26 cellular contexts compared by ENCODE assay signal in the genomic region with DNA sequence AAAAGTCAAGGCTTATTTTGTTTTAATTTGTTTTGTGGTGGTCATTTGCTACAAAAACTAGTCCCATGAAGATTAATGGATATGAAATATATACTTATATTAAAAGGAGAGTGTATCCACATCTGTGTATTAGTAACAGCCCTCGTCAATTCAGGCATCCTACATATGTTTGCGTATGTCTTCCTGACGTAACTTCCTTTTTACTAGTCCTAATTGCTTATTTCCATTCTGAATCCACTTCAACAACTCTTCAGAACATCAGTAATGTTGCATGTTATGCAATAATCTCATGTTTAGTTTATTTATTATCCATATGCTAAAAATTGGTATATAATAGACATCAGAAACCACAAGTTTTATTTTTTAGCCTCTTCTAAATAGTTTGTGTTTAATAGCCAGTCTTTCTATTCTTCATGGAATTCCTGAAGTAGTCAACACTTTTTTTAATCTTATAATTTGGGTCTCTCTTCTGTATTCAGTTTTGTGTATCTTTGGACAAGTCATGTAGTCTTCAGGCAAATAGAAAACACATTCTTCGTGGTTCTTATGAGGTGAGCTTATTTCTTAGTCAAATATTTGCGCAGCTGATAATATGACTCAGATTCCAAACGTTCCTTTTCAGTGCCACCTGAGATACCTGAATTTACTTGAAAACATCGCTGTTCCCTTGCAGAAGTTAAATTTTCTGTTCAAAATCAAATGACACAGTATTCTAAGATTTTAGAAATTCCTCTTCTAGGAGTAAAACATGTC.
"Had no signal": no experiment of that assay in that cellular context is flagged by ENCODE, and none has a peak within 500 bp of the region (broad histone marks: within the 10 kb centered on the region; RNA-seq: fewer than 3 reads in every experiment).

No MANE protein-coding gene starts in this region.

- H3K9me3 Mint-ChIP-seq: activated CD4-positive, alpha-beta T cell treated with anti-CD3 and anti-CD28 coated beads, Interleukin-2, amount 10 ng/mL, durations not matched to agents 24 days and 14 days; neural crest cell had no signal

- H3K4me1 ChIP-seq: colonic mucosa, left ventricle myocardium inferior, prostate gland, right atrium auricular region, transverse colon, vagina had no signal

- H3K4me1 Mint-ChIP-seq: activated CD4-positive, alpha-beta T cell treated with anti-CD3 and anti-CD28 coated beads, Interleukin-2, amount 10 ng/mL, durations not matched to agents 24 days and 14 days; activated naive CD4-positive, alpha-beta T cell treated with anti-CD3 and anti-CD28 coated beads, Interleukin-2, amount 10 ng/mL, durations not matched to agents 7 days and 5 days; activated naive CD8-positive, alpha-beta T cell treated with anti-CD3 and anti-CD28 coated beads, Interleukin-2, amount 50 U/mL, for 24 hours; central memory CD8-positive, alpha-beta T cell; memory B cell; neural crest cell had no signal

- DNase-seq: activated CD4-positive, alpha-beta T cell treated with anti-CD3 and anti-CD28 coated beads, Interleukin-2, amount 10 ng/mL, durations not matched to agents 24 days and 14 days; activated CD8-positive, alpha-beta T cell treated with anti-CD3 and anti-CD28 coated beads, Interleukin-2, amount 10 ng/mL, durations not matched to agents 7 days and 5 days; activated naive CD4-positive, alpha-beta T cell treated with anti-CD3 and anti-CD28 coated beads, Interleukin-2, amount 10 ng/mL, durations not matched to agents 7 days and 5 days; activated naive CD8-positive, alpha-beta T cell treated with anti-CD3 and anti-CD28 coated beads, Interleukin-2, amount 50 U/mL, for 24 hours; activated T-cell treated with anti-CD3 and anti-CD28 coated beads, Interleukin-2, amount 50 U/mL, for 24 hours; anterior cingulate cortex; brain microvascular endothelial cell; colonic mucosa; endodermal cell; erythroblast; foreskin melanocyte; kidney; left ventricle myocardium inferior; stimulated activated CD4-positive, alpha-beta T cell treated with anti-CD3 and anti-CD28 coated beads, Interleukin-12 subunit alpha, Interleukin-12 subunit beta, amount 100 ng/mL, for 4 hours; stimulated activated CD4-positive, alpha-beta T cell treated with anti-CD3 and anti-CD28 coated beads, Interleukin-1b, Interleukin-23, amount 100 ng/mL, for 48 hours; stimulated activated CD8-positive, alpha-beta memory T cell treated with anti-CD3 and anti-CD28 coated beads, Interleukin-4, amount 100 ng/mL, for 48 hours; stimulated activated naive CD4-positive, alpha-beta T cell treated with Interleukin-2 at 50 U/mL for 16 hours; T1000; transverse colon had no signal

- H3K36me3 Mint-ChIP-seq: activated naive CD4-positive, alpha-beta T cell treated with anti-CD3 and anti-CD28 coated beads, Interleukin-2, amount 10 ng/mL, durations not matched to agents 7 days and 5 days; memory B cell had no signal

- H3K27ac ChIP-seq: brain microvascular endothelial cell, colonic mucosa, left ventricle myocardium inferior, prostate gland, right atrium auricular region, transverse colon, vagina had no signal

- H3K9me3 ChIP-seq: colonic mucosa, prostate gland, vagina had no signal

- H3K27me3 Mint-ChIP-seq: activated CD4-positive, alpha-beta T cell treated with anti-CD3 and anti-CD28 coated beads, Interleukin-2, amount 10 ng/mL, durations not matched to agents 24 days and 14 days; activated naive CD4-positive, alpha-beta T cell treated with anti-CD3 and anti-CD28 coated beads, Interleukin-2, amount 10 ng/mL, durations not matched to agents 7 days and 5 days; activated naive CD8-positive, alpha-beta T cell treated with anti-CD3 and anti-CD28 coated beads, Interleukin-2, amount 50 U/mL, for 24 hours; activated T-cell treated with anti-CD3 and anti-CD28 coated beads, Interleukin-2, amount 50 U/mL, for 24 hours; central memory CD8-positive, alpha-beta T cell; memory B cell had no signal

- H3K36me3 ChIP-seq: brain microvascular endothelial cell, colonic mucosa, left ventricle myocardium inferior, prostate gland, right atrium auricular region, transverse colon, vagina had no signal

- H3K27ac Mint-ChIP-seq: activated CD4-positive, alpha-beta T cell treated with anti-CD3 and anti-CD28 coated beads, Interleukin-2, amount 10 ng/mL, durations not matched to agents 24 days and 14 days; activated CD8-positive, alpha-beta T cell treated with anti-CD3 and anti-CD28 coated beads, Interleukin-2, amount 10 ng/mL, durations not matched to agents 7 days and 5 days; activated naive CD4-positive, alpha-beta T cell treated with anti-CD3 and anti-CD28 coated beads, Interleukin-2, amount 10 ng/mL, durations not matched to agents 7 days and 5 days; activated naive CD8-positive, alpha-beta T cell treated with anti-CD3 and anti-CD28 coated beads, Interleukin-2, amount 50 U/mL, for 24 hours; activated T-cell treated with anti-CD3 and anti-CD28 coated beads, Interleukin-2, amount 50 U/mL, for 24 hours; activated T-helper 2 cell treated with anti-CD3 and anti-CD28 coated beads, Interferon-gamma antibody, Interleukin-2, Interleukin-4, amounts not matched to agents 10 μg/mL and 5 μg/mL and 100 μg/mL, durations not matched to agents 14 hours and 24 hours and 36 hours; endodermal cell; memory B cell had no signal

- ATAC-seq: activated CD8-positive, alpha-beta T cell treated with anti-CD3 and anti-CD28 coated beads, Interleukin-2, amount 10 ng/mL, durations not matched to agents 7 days and 5 days; activated naive CD8-positive, alpha-beta T cell treated with anti-CD3 and anti-CD28 coated beads, Interleukin-2, amount 50 U/mL, for 24 hours had no signal

- H3K4me3 ChIP-seq: colonic mucosa, left ventricle myocardium inferior, prostate gland, right atrium auricular region, transverse colon, vagina had no signal

- H3K27me3 ChIP-seq: brain microvascular endothelial cell, colonic mucosa, right atrium auricular region, transverse colon, vagina had no signal

- H3K4me3 Mint-ChIP-seq: activated CD4-positive, alpha-beta T cell treated with anti-CD3 and anti-CD28 coated beads, Interleukin-2, amount 10 ng/mL, durations not matched to agents 24 days and 14 days; activated CD8-positive, alpha-beta T cell treated with anti-CD3 and anti-CD28 coated beads, Interleukin-2, amount 10 ng/mL, durations not matched to agents 7 days and 5 days; activated naive CD4-positive, alpha-beta T cell treated with anti-CD3 and anti-CD28 coated beads, Interleukin-2, amount 10 ng/mL, durations not matched to agents 7 days and 5 days; activated naive CD8-positive, alpha-beta T cell treated with anti-CD3 and anti-CD28 coated beads, Interleukin-2, amount 50 U/mL, for 24 hours; activated T-cell treated with anti-CD3 and anti-CD28 coated beads, Interleukin-2, amount 50 U/mL, for 24 hours; central memory CD8-positive, alpha-beta T cell; endodermal cell; memory B cell; neural crest cell had no signal
